1 cellular context compared by ENCODE assay signal in genomic region chr1:119675349-119676343, GRCh38.
TF ChIP-seq lines count a peak whose summit lies in the region.

No MANE protein-coding gene starts in this region.

TF ChIP-seq in H1, 55 proteins besides CTCF, POLR2A, EP300 and RAD21:
- TF ChIP-seq KDM4A (IDR thresholded peaks at IDR 0.05; ENCODE audit: low read depth, low read length, severe bottlenecking) (peak; percentile 47), CHD7 (IDR thresholded peaks at IDR 0.05; ENCODE audit: insufficient replicate concordance, low read length) (no peak), EZH2 (IDR thresholded peaks at IDR 0.05; ENCODE audit: low read depth, low read length, severe bottlenecking) (no peak), HDAC6 (IDR thresholded peaks at IDR 0.05; ENCODE audit: low read depth, low read length) (no peak), CTBP2 (IDR thresholded peaks at IDR 0.05; ENCODE audit: borderline replicate concordance, insufficient read depth, insufficient read length, low read length) (no peak), NRF1 (IDR thresholded peaks at IDR 0.05; ENCODE audit: low read depth, low read length) (no peak), FOSL1 (IDR thresholded peaks at IDR 0.05; ENCODE audit: insufficient read depth, low read depth, low read length) (no peak), SAP30 (IDR thresholded peaks at IDR 0.05; ENCODE audit: insufficient read depth, insufficient replicate concordance, low read length) (no peak), POLR2AphosphoS5 (IDR thresholded peaks at IDR 0.05; ENCODE audit: low read depth, low read length) (no peak), JUND (IDR thresholded peaks at IDR 0.05; ENCODE audit: low read length) (no peak), SRF (IDR thresholded peaks at IDR 0.05; ENCODE audit: low read depth, low read length) (no peak), RNF2 (IDR thresholded peaks at IDR 0.05; ENCODE audit: borderline replicate concordance, low read depth, low read length, missing control alignments, poor library complexity, severe bottlenecking) (no peak), SIN3A (conservative IDR thresholded peaks at IDR 0.05 in 1 of 2, IDR thresholded peaks at IDR 0.05 in 1 of 2; ENCODE audit: low read depth in 1 of 2, low read length in 2 of 2) (no peak), ATF3 (IDR thresholded peaks at IDR 0.05; ENCODE audit: insufficient read depth, low read depth, low read length) (no peak), CREB1 (IDR thresholded peaks at IDR 0.05) (no peak), TAF1 (IDR thresholded peaks at IDR 0.05; ENCODE audit: low read depth, low read length) (0 out of 2 replicates have a peak, but pooled peaks have one; percentile 17), ATF2 (IDR thresholded peaks at IDR 0.05; ENCODE audit: low read length) (no peak), CEBPB (IDR thresholded peaks at IDR 0.05; ENCODE audit: low read depth, low read length) (no peak), SP1 (IDR thresholded peaks at IDR 0.05; ENCODE audit: low read depth, low read length) (no peak), TEAD4 (IDR thresholded peaks at IDR 0.05; ENCODE audit: low read depth, low read length) (peak; percentile 35; the same call in 1 of the 2 replicates), SP4 (IDR thresholded peaks at IDR 0.05; ENCODE audit: low read length) (no peak), CBX8 (IDR thresholded peaks at IDR 0.05; ENCODE audit: borderline replicate concordance, low read depth, low read length) (no peak), CHD1 (IDR thresholded peaks at IDR 0.05; ENCODE audit: low read depth, low read length) (no peak), MAFK (IDR thresholded peaks at IDR 0.05; ENCODE audit: low read depth, low read length) (no peak), ASH2L (IDR thresholded peaks at IDR 0.05; ENCODE audit: low read length) (peak; percentile 37), SP2 (IDR thresholded peaks at IDR 0.05; ENCODE audit: low read length) (no peak), SIX5 (IDR thresholded peaks at IDR 0.05; ENCODE audit: low read depth, low read length) (no peak), MAX (IDR thresholded peaks at IDR 0.05) (peak; percentile 7; the same call in 1 of the 2 replicates), TCF12 (IDR thresholded peaks at IDR 0.05; ENCODE audit: low read depth, low read length) (no peak), RXRA (IDR thresholded peaks at IDR 0.05; ENCODE audit: insufficient read depth, low read depth, low read length) (no peak), YY1 (IDR thresholded peaks at IDR 0.05; ENCODE audit: low read depth, low read length) (no peak), TAF7 (optimal IDR thresholded peaks at IDR 0.05; ENCODE audit: borderline replicate concordance, low read depth, low read length) (no peak)
